Comparison of ENCODE assay signal across 23 cellular contexts in the genomic region with DNA sequence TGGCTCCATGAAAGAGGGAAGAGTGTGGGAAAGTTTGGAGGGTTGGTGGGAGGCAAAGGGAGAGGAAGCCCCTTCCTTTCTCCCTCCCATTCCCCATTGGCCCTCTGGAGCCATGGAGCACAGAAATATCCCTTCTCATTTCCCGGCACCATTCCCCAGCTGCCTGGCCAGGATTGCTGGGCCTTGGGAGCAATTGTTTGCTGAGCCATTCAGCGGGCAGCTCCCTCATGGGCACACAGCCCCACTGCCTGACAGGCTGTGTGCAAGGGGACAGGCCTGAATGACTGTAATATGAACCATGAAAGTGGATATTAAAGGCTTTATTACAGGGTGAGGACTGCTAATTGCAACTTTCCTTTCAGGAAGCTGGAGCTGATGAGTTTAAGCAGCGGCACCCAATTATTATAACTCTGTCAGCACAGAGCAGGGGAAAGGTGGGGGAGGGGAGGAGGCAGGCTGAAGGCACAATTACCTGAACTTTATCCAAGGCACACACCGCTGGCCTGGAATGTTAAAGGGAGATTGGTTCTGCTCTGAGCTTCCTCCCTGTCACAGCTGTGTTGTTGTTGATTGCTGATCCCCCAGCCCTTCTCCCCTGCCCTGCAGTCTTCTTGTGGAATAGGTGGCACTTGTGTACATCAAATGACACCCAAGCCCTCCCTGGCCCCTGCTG.
DNase-seq lines count a peak whose midpoint lies in the region; ATAC-seq and TF ChIP-seq lines count a peak whose summit lies in the region.
"Had no signal": no experiment of that assay in that cellular context is flagged by ENCODE, and none has a peak within 500 bp of the region (broad histone marks: within the 10 kb centered on the region; RNA-seq: fewer than 3 reads in every experiment).

No MANE protein-coding gene starts in this region.

- no peak overlapping the region for H3K4me3 ChIP-seq in endodermal cell (ENCODE audit: low read length)
- H3K4me3 ChIP-seq in foreskin fibroblast (ENCODE audit: low read depth in 1 of 2, low read length in 2 of 2): no peak overlapping the region
- H3K4me3 ChIP-seq: BLaER1 treated with 17β-estradiol and CSF1 and Interleukin-3, amounts not matched to agents 10 nM and 100 nM; hepatocyte; lung; Peyer's patch had no signal

- H3K27me3 Mint-ChIP-seq in endodermal cell (ENCODE audit: insufficient read depth): peaks cover 32% of the 10 kb centered on the region

- WGBS in endodermal cell (ENCODE audit: insufficient coverage in 1 of 2, insufficient read length in 1 of 2), 2 experiments: 78 to 82% methylated on average over 2 to 4 of the region's 4 CpGs

- H3K36me3 Mint-ChIP-seq in endodermal cell (ENCODE audit: low read depth): no peaks in the 10 kb centered on the region
- H3K36me3 Mint-ChIP-seq: activated naive CD4-positive, alpha-beta T cell treated with anti-CD3 and anti-CD28 coated beads, Interleukin-2, amount 10 ng/mL, durations not matched to agents 7 days and 5 days had no signal

- peak; percentile 67 for DNase-seq in COLO668 (lab: John Stamatoyannopoulos, UW; ENCODE audit: unreplicated experiment)
- DNase-seq in NCI-H1417 treated with DMSO at 0.1 percent for 48 hours (lab: John Stamatoyannopoulos, UW): peak; percentile 94
- DNase-seq in NCI-H2196 treated with DMSO at 0.1 percent for 48 hours (lab: John Stamatoyannopoulos, UW; ENCODE audit: unreplicated experiment): peak; percentile 56
- DNase-seq in endodermal cell: peak; percentile 52
- DNase-seq in iPS-NIHi7 (ENCODE audit: extremely low spot score): no peak
- DNase-seq in foreskin fibroblast: no peak
- no peak for DNase-seq in SIG-M5 (lab: John Stamatoyannopoulos, UW)
- DNase-seq: activated B cell treated with CpG ODN at 0.5 μM for 24 hours; activated CD8-positive, alpha-beta memory T cell treated with anti-CD3 and anti-CD28 coated beads for 24 hours; activated naive CD4-positive, alpha-beta T cell treated with anti-CD3 and anti-CD28 coated beads, Interleukin-2, amount 10 ng/mL, durations not matched to agents 7 days and 5 days; activated T-cell treated with anti-CD3 and anti-CD28 coated beads, Interleukin-2, amount 50 U/mL, for 72 hours; caudate nucleus; islet precursor cell; NCI-H1694 treated with DMSO at 0.1 percent for 48 hours; occipital lobe; stimulated activated CD4-positive, alpha-beta T cell treated with anti-CD3 and anti-CD28 coated beads, Interleukin-15, amount 100 ng/mL, for 24 hours; substantia nigra had no signal

- H3K27ac Mint-ChIP-seq in endodermal cell: no peak overlapping the region
- H3K27ac Mint-ChIP-seq: activated B cell treated with CpG ODN at 0.5 μM for 24 hours; activated naive CD4-positive, alpha-beta T cell treated with anti-CD3 and anti-CD28 coated beads, Interleukin-2, amount 10 ng/mL, durations not matched to agents 7 days and 5 days; activated T-cell treated with anti-CD3 and anti-CD28 coated beads, Interleukin-2, amount 50 U/mL, for 72 hours had no signal

- H3K4me1 Mint-ChIP-seq in endodermal cell: peaks cover 24% of the 10 kb centered on the region
- H3K4me1 Mint-ChIP-seq: activated B cell treated with CpG ODN at 0.5 μM for 24 hours; activated naive CD4-positive, alpha-beta T cell treated with anti-CD3 and anti-CD28 coated beads, Interleukin-2, amount 10 ng/mL, durations not matched to agents 7 days and 5 days had no signal

- no peak for ATAC-seq in HG03108 (IDR thresholded peaks at IDR 0.05; ENCODE audit: unreplicated experiment)
- ATAC-seq: activated T-cell treated with anti-CD3 and anti-CD28 coated beads, Interleukin-2, amount 50 U/mL, for 72 hours had no signal

- H3K36me3 ChIP-seq in endodermal cell (ENCODE audit: control insufficient read depth, insufficient read depth, low read length): no peaks in the 10 kb centered on the region
- H3K36me3 ChIP-seq: BLaER1 treated with 17β-estradiol and CSF1 and Interleukin-3, amounts not matched to agents 10 nM and 100 nM; Peyer's patch had no signal

- peaks cover 9% of the 10 kb centered on the region for H3K4me1 ChIP-seq in endodermal cell (ENCODE audit: control insufficient read depth, insufficient read depth, low read length)
- H3K4me1 ChIP-seq: Peyer's patch had no signal

- H3K9me3 Mint-ChIP-seq in endodermal cell: peaks cover 17% of the 10 kb centered on the region

- H3K9me3 ChIP-seq in endodermal cell (ENCODE audit: control insufficient read depth, low read length): peaks cover 8% of the 10 kb centered on the region

- H3K9ac ChIP-seq in endodermal cell (ENCODE audit: extremely low read depth, low read length, poor library complexity, severe bottlenecking): no peak overlapping the region
- H3K9ac ChIP-seq: BLaER1 treated with 17β-estradiol and CSF1 and Interleukin-3, amounts not matched to agents 10 nM and 100 nM had no signal

- no peaks in the 10 kb centered on the region for H3K27me3 ChIP-seq in endodermal cell (ENCODE audit: control insufficient read depth, insufficient read depth, low read length, poor library complexity, severe bottlenecking)
- H3K27me3 ChIP-seq: BLaER1 treated with 17β-estradiol and CSF1 and Interleukin-3, amounts not matched to agents 10 nM and 100 nM; hepatocyte; Peyer's patch had no signal

- no peak overlapping the region for H3K27ac ChIP-seq in endodermal cell (ENCODE audit: low read depth, low read length)
- H3K27ac ChIP-seq: BLaER1 treated with 17β-estradiol and CSF1 and Interleukin-3, amounts not matched to agents 10 nM and 100 nM; epithelial cell of prostate; hepatocyte had no signal

- no peak overlapping the region for H3K4me3 Mint-ChIP-seq in endodermal cell
- H3K4me3 Mint-ChIP-seq: activated B cell treated with CpG ODN at 0.5 μM for 24 hours; activated naive CD4-positive, alpha-beta T cell treated with anti-CD3 and anti-CD28 coated beads, Interleukin-2, amount 10 ng/mL, durations not matched to agents 7 days and 5 days; activated T-cell treated with anti-CD3 and anti-CD28 coated beads, Interleukin-2, amount 50 U/mL, for 72 hours had no signal

- TF ChIP-seq CTCF in endodermal cell (conservative IDR thresholded peaks at IDR 0.05) (no peak), foreskin fibroblast (IDR thresholded peaks at IDR 0.05; ENCODE audit: low read depth, low read length) (no peak)

Comparison
In these comparisons a context has a peak if more than half of its experiments do, and no peak if none do; other contexts are left out.
1. DNase-seq: peak in COLO668 (single experiment), NCI-H1417 treated with DMSO at 0.1 percent for 48 hours (single experiment), NCI-H2196 treated with DMSO at 0.1 percent for 48 hours (single experiment) and endodermal cell (single experiment); none in iPS-NIHi7 (single experiment), foreskin fibroblast (0 of 2) and SIG-M5 (single experiment).